In the genomic region with DNA sequence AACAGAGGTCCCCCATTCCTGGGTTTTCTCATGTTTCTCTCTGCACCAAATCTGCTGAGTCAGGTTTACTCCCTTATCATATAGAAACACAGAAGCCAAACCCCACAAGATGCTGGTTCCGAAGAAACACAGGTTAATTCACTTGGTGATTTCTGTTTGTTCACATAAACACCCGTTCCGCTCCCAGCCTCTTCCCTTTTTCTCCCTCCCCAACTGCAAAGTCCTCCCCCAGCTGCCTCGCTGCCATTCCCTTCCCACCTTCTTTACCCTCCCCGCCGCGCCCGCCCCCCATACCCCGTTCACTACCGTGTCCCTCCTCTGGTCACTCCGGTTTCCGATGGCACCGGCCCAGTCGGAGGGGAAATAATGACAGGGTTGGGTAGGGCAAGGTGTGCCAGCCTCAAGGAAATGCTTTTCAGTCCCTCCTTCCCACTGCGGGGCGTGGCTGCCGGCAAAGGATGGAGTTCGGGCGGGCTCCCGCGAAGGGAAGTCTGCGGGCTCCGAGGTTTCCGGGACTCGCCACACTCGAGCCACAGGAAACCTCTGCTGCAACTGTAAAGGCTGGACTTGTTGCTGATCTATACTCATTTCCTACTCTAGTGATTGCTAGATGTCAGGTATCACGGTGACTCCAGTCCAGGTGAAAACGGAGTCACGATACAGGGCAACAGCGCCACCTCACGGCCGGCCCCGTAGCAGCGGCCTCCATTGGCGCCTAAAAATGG, we compare ENCODE assay signal across 8 cellular contexts. TPM values are rescaled to one million over a fixed set of nuclear protein-coding genes. Genes with fewer than 3 reads are reported as not detected.
DNase-seq lines count a peak whose midpoint lies in the region; ATAC-seq, FAIRE-seq and TF ChIP-seq lines count a peak whose summit lies in the region.

A gene with protein sequence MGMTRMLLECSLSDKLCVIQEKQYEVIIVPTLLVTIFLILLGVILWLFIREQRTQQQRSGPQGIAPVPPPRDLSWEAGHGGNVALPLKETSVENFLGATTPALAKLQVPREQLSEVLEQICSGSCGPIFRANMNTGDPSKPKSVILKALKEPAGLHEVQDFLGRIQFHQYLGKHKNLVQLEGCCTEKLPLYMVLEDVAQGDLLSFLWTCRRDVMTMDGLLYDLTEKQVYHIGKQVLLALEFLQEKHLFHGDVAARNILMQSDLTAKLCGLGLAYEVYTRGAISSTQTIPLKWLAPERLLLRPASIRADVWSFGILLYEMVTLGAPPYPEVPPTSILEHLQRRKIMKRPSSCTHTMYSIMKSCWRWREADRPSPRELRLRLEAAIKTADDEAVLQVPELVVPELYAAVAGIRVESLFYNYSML (minus strand): TSS at position 393 of the 725 bp plus-strand sequence. CDS start 39,434 bp downstream, outside the sequence.

- FAIRE-seq in GM19239 (lab: Jason Lieb, UNC), result peak; percentile 82

- H3K27ac ChIP-seq in SK-N-MC, result no peak within 1 kb of the TSS
- H3K27ac ChIP-seq in heart right ventricle, result no peak within 1 kb of the TSS
- peak within 1 kb of the TSS in 2 of 4 donors; percentile 50 to 66 for H3K27ac ChIP-seq in upper lobe of left lung

- H3K9me3 Mint-ChIP-seq in activated naive CD4-positive, alpha-beta T cell treated with anti-CD3 and anti-CD28 coated beads, Interleukin-2, amount 50 U/mL, for 72 hours, result no peaks in the 10 kb centered on the region

- in situ Hi-C loops in KBM-7 (cut with MboI; ENCODE audit: low pct_unique_long_range_greater_than_20kb, low sequenced_read_pairs), result no loop called here

- intact Hi-C loops in heart right ventricle (cut with DNase I), result loop anchor here in 3 of 10 donors (10.0 kb wide), 2 partner anchors 59 to 81 kb away; a partner anchor contains a TSS
- intact Hi-C loops in posterior vena cava (cut with DNase I), result no loop called here

- DNase-seq in AG09319 (ENCODE audit: extremely low read depth, low read depth) (peak; percentile 1), GM19239 (ENCODE audit: insufficient read length, low spot score) (peak; percentile 34), KBM-7 (peak; percentile 93), SK-N-MC (ENCODE audit: low read depth, low spot score) (no peak), heart right ventricle (peak; percentile 12 to 29), posterior vena cava (ENCODE audit: low spot score) (peak; percentile 83), upper lobe of left lung (peak; percentile 75 to 94)
- peak; percentile 80 to 84 for DNase-seq in activated naive CD4-positive, alpha-beta T cell treated with anti-CD3 and anti-CD28 coated beads, Interleukin-2, amount 50 U/mL, for 72 hours (ENCODE audit: low spot score in 2 of 2)

- no peak for TF ChIP-seq EP300 in upper lobe of left lung (IDR thresholded peaks at IDR 0.05)

- H3K36me3 ChIP-seq in SK-N-MC (ENCODE audit: insufficient read depth, low read length) (no peaks in the 10 kb centered on the region), heart right ventricle (no peaks in the 10 kb centered on the region), upper lobe of left lung (no peaks in the 10 kb centered on the region)

- H3K4me1 ChIP-seq in heart right ventricle (peaks cover 0 to 18% (median 8%) of the 10 kb centered on the region in 9 donors), upper lobe of left lung (peaks cover 8 to 12% (median 11%) of the 10 kb centered on the region in 4 donors)

- no peaks in the 10 kb centered on the region for H3K36me3 Mint-ChIP-seq in activated naive CD4-positive, alpha-beta T cell treated with anti-CD3 and anti-CD28 coated beads, Interleukin-2, amount 50 U/mL, for 72 hours

- no peak within 1 kb of the TSS for H3K9ac ChIP-seq in SK-N-MC (ENCODE audit: insufficient read length)

- TF ChIP-seq CTCF in AG09319 (IDR thresholded peaks at IDR 0.05; ENCODE audit: low read depth, low read length) (peak; percentile 97), heart right ventricle (IDR thresholded peaks at IDR 0.05) (peak; percentile 53 to 84 (median 76)), upper lobe of left lung (IDR thresholded peaks at IDR 0.05) (peak; percentile 70 to 87 (median 82))

- H3K9me3 ChIP-seq in SK-N-MC (ENCODE audit: low read depth, low read length) (no peaks in the 10 kb centered on the region), heart right ventricle (peaks cover 0 to 1% (median 0%) of the 10 kb centered on the region in 11 donors), upper lobe of left lung (no peaks in the 10 kb centered on the region)

- ATAC-seq in activated naive CD4-positive, alpha-beta T cell treated with anti-CD3 and anti-CD28 coated beads, Interleukin-2, amount 50 U/mL, for 72 hours, result peak; percentile 93 to 98
- ATAC-seq in heart right ventricle (peak; percentile 23 to 66 (median 46)), upper lobe of left lung (ENCODE audit: low FRiP score in 2 of 2) (peak; percentile 76 to 90)

- H3K27ac Mint-ChIP-seq in activated naive CD4-positive, alpha-beta T cell treated with anti-CD3 and anti-CD28 coated beads, Interleukin-2, amount 50 U/mL, for 72 hours, result peak within 1 kb of the TSS; percentile 34 to 37

- WGBS in heart right ventricle, 2 donors, result 1% methylated on average over 35 of the region's 35 CpGs
- 1% methylated on average over 25 to 31 of the region's 35 CpGs for WGBS in upper lobe of left lung, 2 donors

- H3K4me3 ChIP-seq in SK-N-MC (peak within 1 kb of the TSS; percentile 78), heart right ventricle (peak within 1 kb of the TSS; percentile 22 to 56 (median 54)), upper lobe of left lung (peak within 1 kb of the TSS; percentile 20 to 54 (median 48))

- H3K27me3 ChIP-seq in heart right ventricle (peaks cover 0 to 81% (median 29%) of the 10 kb centered on the region in 7 donors), upper lobe of left lung (no peaks in the 10 kb centered on the region)

- no peak for TF ChIP-seq POLR2A in upper lobe of left lung (IDR thresholded peaks at IDR 0.05)

RNA-seq across cellular contexts. Expression of the gene that starts here (rescaled TPM):
- under 1 TPM in 1 of 2 donors, not detected in 1; 0.74 TPM for total RNA-seq in activated naive CD4-positive, alpha-beta T cell treated with anti-CD3 and anti-CD28 coated beads, Interleukin-2, amount 50 U/mL, for 72 hours
- total RNA-seq in heart right ventricle (1 to 10 TPM in 1 of 10 donors, under 1 TPM in 2, not detected in 7; 0.15 to 1.2 (median 0.15) TPM), posterior vena cava (under 1 TPM; 0.10 to 0.19 TPM), upper lobe of left lung (10 to 100 TPM in 1 of 6 donors, 1 to 10 TPM in 4, under 1 TPM in 1; 0.30 to 21.9 (median 1.1) TPM)
- under 1 TPM in 1 of 2 donors, not detected in 1; 0.01 TPM for polyA plus RNA-seq in heart right ventricle

Comparison
In these comparisons a context has a peak if more than half of its experiments do, and no peak if none do; other contexts are left out.
1. Peak in DNase-seq and ATAC-seq in activated naive CD4-positive, alpha-beta T cell treated with anti-CD3 and anti-CD28 coated beads, Interleukin-2, amount 50 U/mL, for 72 hours; RNA of the gene not detected or under 1 TPM.
2. Peak in DNase-seq in posterior vena cava; RNA of the gene not detected or under 1 TPM.